Comparison of ENCODE assay signal across 25 cellular contexts in genomic region chr15:47762621-47763020, GRCh38. TPM values are rescaled to one million over a fixed set of nuclear protein-coding genes. Genes with fewer than 3 reads are reported as not detected.
"Had no signal": no experiment of that assay in that cellular context is flagged by ENCODE, and none has a peak within 500 bp of the region (broad histone marks: within the 10 kb centered on the region; RNA-seq: fewer than 3 reads in every experiment).

No MANE protein-coding gene starts in this region.

- DNase-seq: activated B cell treated with CpG ODN at 0.5 μM for 24 hours; activated CD4-positive, alpha-beta memory T cell treated with anti-CD3 and anti-CD28 coated beads for 36 hours; activated CD4-positive, alpha-beta T cell treated with anti-CD3 and anti-CD28 coated beads for 48 hours; activated CD8-positive, alpha-beta memory T cell treated with anti-CD3 and anti-CD28 coated beads, Interleukin-2, amount 10 ng/mL, durations not matched to agents 7 days and 5 days; activated CD8-positive, alpha-beta memory T cell treated with anti-CD3 and anti-CD28 coated beads, Interleukin-2, amount 50 U/mL, for 4 hours; activated CD8-positive, alpha-beta T cell treated with anti-CD3 and anti-CD28 coated beads, Interleukin-2, amount 10 ng/mL, durations not matched to agents 7 days and 5 days; activated effector memory CD4-positive, alpha-beta T cell treated with anti-CD3 and anti-CD28 coated beads, Interleukin-2, amount 50 U/mL, for 16 hours; activated naive CD4-positive, alpha-beta T cell treated with anti-CD3 and anti-CD28 coated beads for 36 hours; activated naive CD8-positive, alpha-beta T cell treated with anti-CD3 and anti-CD28 coated beads, Interleukin-2, amount 10 ng/mL, durations not matched to agents 7 days and 5 days; activated T-cell treated with anti-CD3 and anti-CD28 coated beads, Interleukin-2, amount 50 U/mL, for 1 hour; activated T-cell treated with anti-CD3 and anti-CD28 coated beads, Interleukin-2, amount 50 U/mL, for 48 hours; central memory CD4-positive, alpha-beta T cell; cerebellar nuclear complex; colonic mucosa; effector CD8-positive, alpha-beta T cell; foreskin fibroblast; heart right ventricle; T-helper 17 cell; T1000; WERI-Rb-1 had no signal

- ATAC-seq: activated CD4-positive, CD25-positive, alpha-beta regulatory T cell treated with anti-CD3 and anti-CD28 coated beads, Interleukin-2, amount 50 U/mL, for 24 hours; activated CD8-positive, alpha-beta memory T cell treated with anti-CD3 and anti-CD28 coated beads, Interleukin-2, amount 10 ng/mL, durations not matched to agents 7 days and 5 days; activated CD8-positive, alpha-beta T cell treated with anti-CD3 and anti-CD28 coated beads, Interleukin-2, amount 10 ng/mL, durations not matched to agents 7 days and 5 days; esophagus mucosa; heart right ventricle; T-helper 17 cell had no signal

RNA-seq across cellular contexts. Expression of gene SEMA6D, which starts 45.3 kb away (rescaled TPM):
- total RNA-seq: activated B cell treated with CpG ODN at 0.5 μM for 24 hours; activated CD4-positive, alpha-beta memory T cell treated with anti-CD3 and anti-CD28 coated beads for 36 hours; activated CD8-positive, alpha-beta memory T cell treated with anti-CD3 and anti-CD28 coated beads for 36 hours; activated CD8-positive, alpha-beta memory T cell treated with anti-CD3 and anti-CD28 coated beads, Interleukin-2, amount 10 ng/mL, durations not matched to agents 7 days and 5 days; activated CD8-positive, alpha-beta T cell treated with anti-CD3 and anti-CD28 coated beads, Interleukin-2, amount 10 ng/mL, durations not matched to agents 7 days and 5 days; activated naive CD4-positive, alpha-beta T cell treated with anti-CD3 and anti-CD28 coated beads for 36 hours; activated naive CD8-positive, alpha-beta T cell treated with anti-CD3 and anti-CD28 coated beads, Interleukin-2, amount 10 ng/mL, durations not matched to agents 7 days and 5 days; activated T-helper 1 cell treated with anti-CD3 and anti-CD28 coated beads, Interleukin-12 subunit alpha, Interleukin-12 subunit beta, Interleukin-2, Interleukin-4 antibody, amounts not matched to agents 30 ng/mL and 10 ng/mL and 1 ng/mL, durations not matched to agents 14 hours and 24 hours and 36 hours; activated T-helper 2 cell treated with anti-CD3 and anti-CD28 coated beads, Interferon-gamma antibody, Interleukin-2, Interleukin-4, amounts not matched to agents 10 μg/mL and 5 μg/mL and 100 μg/mL, durations not matched to agents 14 hours and 24 hours and 36 hours; T-helper 17 cell had no signal
